ENCODE assay signal across 13 cellular contexts in the genomic region with DNA sequence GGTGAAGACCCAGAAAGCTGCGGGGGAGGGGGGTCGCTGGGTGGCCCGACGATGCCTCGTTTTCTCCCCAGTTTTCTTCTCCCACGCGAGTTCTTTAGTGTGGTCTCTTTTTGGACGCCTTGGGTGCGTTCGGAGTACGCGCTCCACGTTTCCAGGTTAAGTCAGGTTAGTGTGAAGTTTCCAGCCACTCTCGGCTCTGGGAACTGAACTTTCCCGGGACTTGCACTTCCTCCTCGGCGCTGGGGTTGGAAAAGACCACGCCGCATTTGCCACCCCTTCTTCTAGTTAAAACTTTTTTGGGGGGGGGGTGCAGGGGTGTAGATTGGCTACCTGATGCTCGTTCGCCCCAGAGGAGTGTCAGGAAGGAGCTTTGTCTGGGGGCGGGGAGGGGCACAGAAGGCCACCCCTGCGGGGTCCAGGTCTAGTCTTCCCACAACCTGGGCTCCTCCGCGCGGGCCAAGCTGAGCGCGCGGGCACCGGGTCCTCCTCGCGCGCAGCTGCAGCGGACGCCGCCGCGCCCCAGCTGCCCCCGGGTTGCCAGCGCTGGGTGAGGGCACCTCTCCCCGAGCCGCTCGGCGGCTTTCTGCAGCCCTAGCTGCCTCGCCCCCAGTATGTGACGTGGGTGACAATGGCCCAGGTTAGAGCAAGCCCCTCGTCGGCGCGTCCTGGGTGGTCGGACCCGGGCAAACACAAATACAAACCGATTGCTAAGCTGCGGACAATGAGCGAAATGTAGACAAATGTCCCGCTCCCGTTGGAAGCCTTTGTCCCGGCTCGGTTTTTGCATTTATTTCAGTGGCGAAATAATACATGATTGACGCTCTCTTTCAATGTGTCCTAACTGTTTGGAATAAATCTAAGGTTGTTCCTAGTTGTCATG. TPM values are rescaled to one million over a fixed set of nuclear protein-coding genes. Genes with fewer than 3 reads are reported as not detected.
A peak's percentile ranks its signal among the peaks of the same experiment; 100 is the strongest.
DNase-seq lines count a peak whose midpoint lies in the region; ATAC-seq and TF ChIP-seq lines count a peak whose summit lies in the region.
"Had no signal": no experiment of that assay in that cellular context is flagged by ENCODE, and none has a peak within 500 bp of the region (broad histone marks: within the 10 kb centered on the region; RNA-seq: fewer than 3 reads in every experiment).

No MANE protein-coding gene starts in this region.

- DNase-seq in T47D (ENCODE audit: low read depth in 1 of 2, low spot score in 1 of 2) (peak; percentile 43 to 69), breast epithelium (ENCODE audit: low spot score in 2 of 2) (no peak), caudate nucleus (lab: John Stamatoyannopoulos, UW) (peak in 5 of 61 donors; percentile 12 to 54 (median 18)), midbrain (lab: John Stamatoyannopoulos, UW) (peak; percentile 48), thoracic aorta (ENCODE audit: low spot score) (no peak), NCI-H446 (lab: John Stamatoyannopoulos, UW) (no peak), H4 (ENCODE audit: low spot score) (no peak)
- DNase-seq: activated CD4-positive, alpha-beta T cell treated with anti-CD3 and anti-CD28 coated beads, Interleukin-2, amount 50 U/mL, for 4 hours; SHP77; stimulated activated CD4-positive, alpha-beta T cell treated with anti-CD3 and anti-CD28 coated beads, Interleukin-2, amount 100 ng/mL, for 48 hours had no signal

- TF ChIP-seq CTCF in breast epithelium (IDR thresholded peaks at IDR 0.05) (no peak), thoracic aorta (IDR thresholded peaks at IDR 0.05) (no peak)

- H3K4me3 ChIP-seq in breast epithelium (peak overlapping the region in 1 of 3 donors; percentile 55), thoracic aorta (peak overlapping the region; percentile 14)

- intact Hi-C loops in breast epithelium (cut with DNase I; ENCODE audit: low total_unique reads): no loop called here

- H3K27me3 ChIP-seq in breast epithelium (peaks cover 2 to 100% of the 10 kb centered on the region in 2 donors), thoracic aorta (replicated peaks; ENCODE audit: insufficient read depth) (peaks cover 5% of the 10 kb centered on the region)

- H3K9me3 ChIP-seq in breast epithelium (no peaks in the 10 kb centered on the region), thoracic aorta (no peaks in the 10 kb centered on the region)

- H3K27ac ChIP-seq in breast epithelium (no peak overlapping the region), caudate nucleus (ENCODE audit: low read depth, low read length) (peak overlapping the region; percentile 16), thoracic aorta (no peak overlapping the region)
- H3K27ac ChIP-seq: BLaER1 treated with 17β-estradiol and CSF1 and Interleukin-3, amounts not matched to agents 10 nM and 100 nM; epithelial cell of prostate had no signal

- no peak for ATAC-seq in thoracic aorta (ENCODE audit: insufficient number of reproducible peaks, low FRiP score, low read depth)
- ATAC-seq in HG03432 (IDR thresholded peaks at IDR 0.05; ENCODE audit: unreplicated experiment): no peak

- H3K4me1 ChIP-seq in breast epithelium: peaks cover 0 to 15% of the 10 kb centered on the region in 2 donors
- peaks cover 22 to 48% of the 10 kb centered on the region in 2 donors for H3K4me1 ChIP-seq in thoracic aorta (ENCODE audit: control insufficient read depth in 1 of 2, low read depth in 2 of 2)

- in situ Hi-C loops in T47D (cut with HindIII; ENCODE audit: low pct_unique_long_range_greater_than_20kb, low sequenced_read_pairs): no loop called here

- no peak for TF ChIP-seq POLR2A in breast epithelium (IDR thresholded peaks at IDR 0.05)

- H3K36me3 ChIP-seq in breast epithelium (no peaks in the 10 kb centered on the region), thoracic aorta (no peaks in the 10 kb centered on the region)
- H3K36me3 ChIP-seq: BLaER1 treated with 17β-estradiol and CSF1 and Interleukin-3, amounts not matched to agents 10 nM and 100 nM had no signal

RNA-seq across cellular contexts. Expression of gene NKX2-2, which starts 1.7 kb away (rescaled TPM):
- total RNA-seq in breast epithelium: not detected
- under 1 TPM in 1 of 2 donors, not detected in 1; 0.35 TPM for total RNA-seq in thoracic aorta
- 0.56 and 1.2 TPM in 2 replicates for total RNA-seq in H4 (2014; rRNA removed; shearing (Covaris generic))

Comparison
In these comparisons a context has a peak if more than half of its experiments do, and no peak if none do; other contexts are left out.
1. DNase-seq: peak in T47D (2 of 2) and midbrain (single experiment); none in breast epithelium (0 of 2), thoracic aorta (single experiment), NCI-H446 (0 of 2) and H4 (single experiment).